In the genomic region with DNA sequence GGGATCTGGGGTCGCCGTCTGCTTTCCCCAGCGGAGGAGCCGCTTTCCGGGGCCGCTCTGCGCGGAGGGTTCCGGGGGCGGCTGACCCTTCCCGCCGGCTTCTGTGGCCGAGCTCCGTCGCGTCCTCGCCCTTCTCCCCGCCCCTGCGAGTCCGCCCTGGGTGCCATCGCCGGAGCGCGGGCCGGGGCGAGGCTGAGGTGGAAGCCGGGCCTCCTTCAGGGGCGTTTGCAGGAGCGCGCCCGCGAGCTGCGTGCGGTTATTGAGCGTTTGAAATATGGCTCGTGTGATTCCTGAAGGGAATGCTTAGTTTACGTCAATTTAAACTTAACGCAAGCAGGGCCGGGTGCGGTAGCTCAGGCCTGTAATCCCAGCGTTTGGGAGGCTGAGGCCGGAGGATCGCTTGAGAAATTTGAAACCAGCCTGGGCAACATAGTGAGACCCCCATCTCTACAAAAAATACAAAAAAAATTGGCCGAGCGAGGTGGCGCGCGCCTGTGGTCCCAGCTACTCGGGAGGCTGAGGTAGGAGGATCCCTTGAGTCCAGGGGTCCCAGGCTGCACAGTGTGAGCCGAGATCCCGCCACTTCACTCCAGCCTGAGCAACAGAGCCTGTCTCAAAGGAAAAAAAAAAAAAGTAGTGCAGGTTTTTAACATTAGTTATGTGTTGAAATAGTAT, we compare ENCODE assay signal across 8 cellular contexts. TPM values are rescaled to one million over a fixed set of nuclear protein-coding genes. Genes with fewer than 3 reads are reported as not detected.
DNase-seq lines count a peak whose midpoint lies in the region; ATAC-seq and TF ChIP-seq lines count a peak whose summit lies in the region.

No MANE protein-coding gene starts in this region.

- H3K27me3 ChIP-seq in SJCRH30, result no peaks in the 10 kb centered on the region
- no peaks in the 10 kb centered on the region for H3K27me3 ChIP-seq in mucosa of rectum (ENCODE audit: control insufficient read depth in 2 of 2, insufficient read depth in 2 of 2, low read length in 2 of 2)
- H3K27me3 ChIP-seq in uterus, result no peaks in the 10 kb centered on the region

- peak overlapping the region; percentile 65 to 77 for H3K9ac ChIP-seq in mucosa of rectum (ENCODE audit: low read depth in 1 of 2, low read length in 2 of 2)

- ATAC-seq in HG02852 (IDR thresholded peaks at IDR 0.05; ENCODE audit: unreplicated experiment), result peak; percentile 18

- peak overlapping the region; percentile 65 for H3K4me3 ChIP-seq in SJCRH30
- peak overlapping the region; percentile 67 to 88 for H3K4me3 ChIP-seq in mucosa of rectum (ENCODE audit: low read length in 2 of 2)
- peak overlapping the region; percentile 42 to 91 for H3K4me3 ChIP-seq in uterus

- intact Hi-C loops in uterus (cut with DNase I; ENCODE audit: low total_unique reads), result no loop called here

- H3K36me3 ChIP-seq in SJCRH30 (peaks cover 26% of the 10 kb centered on the region), mucosa of rectum (ENCODE audit: control insufficient read depth in 2 of 2, insufficient read depth in 2 of 2, low read length in 2 of 2) (peaks cover 6 to 8% of the 10 kb centered on the region in 2 donors), uterus (no peaks in the 10 kb centered on the region)

- H3K27ac ChIP-seq in SJCRH30 (peak overlapping the region; percentile 20; the same call in 1 of the 2 replicates), mucosa of rectum (ENCODE audit: low read depth in 2 of 2, low read length in 2 of 2) (peak overlapping the region; percentile 15 to 89), uterus (peak overlapping the region in 1 of 2 donors; percentile 55)

- no peak for TF ChIP-seq POLR2A in uterus (IDR thresholded peaks at IDR 0.05)

- DNase-seq in DMS 273 (lab: John Stamatoyannopoulos, UW; ENCODE audit: unreplicated experiment), result peak; percentile 46
- no peak for DNase-seq in DMS 273 treated with DMSO at 0.1 percent for 48 hours (lab: John Stamatoyannopoulos, UW)
- DNase-seq in SJCRH30, result peak; percentile 22 to 31
- peak; percentile 45 for DNase-seq in dermis blood vessel endothelial cell
- DNase-seq in uterus, result no peak
- DNase-seq in NOMO-1 treated with dmso at 0.1 percent for 144 hours (lab: John Stamatoyannopoulos, UW; ENCODE audit: unreplicated experiment), result no peak

- TF ChIP-seq CTCF in uterus (IDR thresholded peaks at IDR 0.05), result no peak

- no peaks in the 10 kb centered on the region for H3K4me1 ChIP-seq in SJCRH30
- peaks cover 7 to 13% of the 10 kb centered on the region in 2 donors for H3K4me1 ChIP-seq in mucosa of rectum (ENCODE audit: control insufficient read depth in 2 of 2, insufficient read depth in 2 of 2, low read length in 2 of 2)
- H3K4me1 ChIP-seq in uterus, result no peaks in the 10 kb centered on the region

- H3K9me3 ChIP-seq in SJCRH30 (replicated peaks) (no peaks in the 10 kb centered on the region), mucosa of rectum (ENCODE audit: control insufficient read depth in 2 of 2, low read length in 2 of 2) (no peaks in the 10 kb centered on the region), uterus (no peaks in the 10 kb centered on the region)

RNA-seq across cellular contexts. Expression of a gene that starts 0.7 kb away (rescaled TPM):
- total RNA-seq in SJCRH30 (2014; rRNA removed; shearing (Covaris generic)), result 41.9 and 45.4 TPM in 2 replicates
- total RNA-seq in dermis blood vessel endothelial cell, result 63.3 and 73.5 TPM in 2 replicates
- total RNA-seq in uterus, result 10 to 100 TPM in 2 of 4 donors, 1 to 10 TPM in 2; 5.0 to 30.8 (median 19.4) TPM

RNA-seq across cellular contexts. Expression of a gene that starts 23.9 kb away (rescaled TPM):
- 86.7 and 94.9 TPM in 2 replicates for total RNA-seq in SJCRH30 (2014; rRNA removed; shearing (Covaris generic))
- 27.3 and 34.4 TPM in 2 replicates for total RNA-seq in dermis blood vessel endothelial cell
- total RNA-seq in uterus, result 10 to 100 TPM in 3 of 4 donors, 1 to 10 TPM in 1; 8.5 to 87.9 (median 29.4) TPM

RNA-seq across cellular contexts. Expression of a gene that starts 24.2 kb away (rescaled TPM):
- total RNA-seq in SJCRH30 (2014; rRNA removed; shearing (Covaris generic)), result 68.4 and 95.8 TPM in 2 replicates
- total RNA-seq in dermis blood vessel endothelial cell (32.5 and 39.7 TPM in 2 replicates), uterus (10 to 100 TPM in 3 of 4 donors, 1 to 10 TPM in 1; 7.7 to 71.3 (median 28.8) TPM)

RNA-seq across cellular contexts. Expression of a gene that starts 50.3 kb away (rescaled TPM):
- 58.8 and 59.1 TPM in 2 replicates for total RNA-seq in SJCRH30 (2014; rRNA removed; shearing (Covaris generic))
- total RNA-seq in dermis blood vessel endothelial cell, result 51.6 and 61.6 TPM in 2 replicates
- 10 to 100 TPM; 21.2 to 87.4 (median 69.6) TPM for total RNA-seq in uterus

Comparison
In these comparisons a context has a peak if more than half of its experiments do, and no peak if none do; other contexts are left out.
1. DNase-seq: peak in DMS 273 (single experiment), SJCRH30 (2 of 2) and dermis blood vessel endothelial cell (single experiment); none in DMS 273 treated with DMSO at 0.1 percent for 48 hours (single experiment), uterus (0 of 2) and NOMO-1 treated with dmso at 0.1 percent for 144 hours (single experiment).
2. Peak in every context shown above with its lines, with median percentiles within 50 percentile points of each other: H3K4me3 ChIP-seq.